Comparison of ENCODE assay signal across 8 cellular contexts in genomic region chr1:152047954-152048640, GRCh38. TPM values are rescaled to one million over a fixed set of nuclear protein-coding genes. Genes with fewer than 3 reads are reported as not detected.
DNase-seq lines count a peak whose midpoint lies in the region; TF ChIP-seq lines count a peak whose summit lies in the region.

No MANE protein-coding gene starts in this region.

- H3K27ac ChIP-seq in SJSA1, result peak overlapping the region; percentile 92
- H3K27ac ChIP-seq in thymus (ENCODE audit: low read depth), result peak overlapping the region; percentile 98

- H3K4me3 ChIP-seq in SJSA1 (peak overlapping the region; percentile 5), thymus (ENCODE audit: low read length) (peak overlapping the region; percentile 43)

- intact Hi-C loops in activated naive CD4-positive, alpha-beta T cell treated with anti-CD3 and anti-CD28 coated beads for 36 hours (cut with micrococcal nuclease), result loop anchor here (1.0 to 5.0 kb wide), 4 partner anchors 13 to 851 kb away; partner anchors contain the start of gene PIP5K1A

- H3K36me3 Mint-ChIP-seq in activated naive CD4-positive, alpha-beta T cell treated with anti-CD3 and anti-CD28 coated beads for 36 hours (ENCODE audit: low read depth), result no peaks in the 10 kb centered on the region
- H3K36me3 Mint-ChIP-seq in osteocyte (ENCODE audit: unreplicated experiment), result no peaks in the 10 kb centered on the region

- H3K4me1 ChIP-seq in SJSA1 (replicated peaks) (peaks cover 28% of the 10 kb centered on the region), thymus (ENCODE audit: control insufficient read depth, insufficient read depth, low read length) (peaks cover 15% of the 10 kb centered on the region)

- peak overlapping the region; percentile 67 for H3K4me3 Mint-ChIP-seq in activated naive CD4-positive, alpha-beta T cell treated with anti-CD3 and anti-CD28 coated beads for 36 hours
- H3K4me3 Mint-ChIP-seq in osteocyte (ENCODE audit: unreplicated experiment), result peak overlapping the region; percentile 64

- H3K4me1 Mint-ChIP-seq in activated naive CD4-positive, alpha-beta T cell treated with anti-CD3 and anti-CD28 coated beads for 36 hours (ENCODE audit: low read depth), result peaks cover 19% of the 10 kb centered on the region
- peaks cover 27% of the 10 kb centered on the region for H3K4me1 Mint-ChIP-seq in osteocyte (ENCODE audit: unreplicated experiment)

- H3K36me3 ChIP-seq in SJSA1 (no peaks in the 10 kb centered on the region), thymus (ENCODE audit: control insufficient read depth, insufficient read depth) (no peaks in the 10 kb centered on the region)

- H3K27me3 Mint-ChIP-seq in activated naive CD4-positive, alpha-beta T cell treated with anti-CD3 and anti-CD28 coated beads for 36 hours (ENCODE audit: low read depth), result peaks cover 2% of the 10 kb centered on the region
- peaks cover 6% of the 10 kb centered on the region for H3K27me3 Mint-ChIP-seq in osteocyte (ENCODE audit: unreplicated experiment)

- H3K27ac Mint-ChIP-seq in activated naive CD4-positive, alpha-beta T cell treated with anti-CD3 and anti-CD28 coated beads for 36 hours, result peak overlapping the region; percentile 98
- peak overlapping the region; percentile 99 for H3K27ac Mint-ChIP-seq in osteocyte (ENCODE audit: unreplicated experiment)

- H3K9me3 ChIP-seq in SJSA1 (replicated peaks) (no peaks in the 10 kb centered on the region), thymus (ENCODE audit: control insufficient read depth) (no peaks in the 10 kb centered on the region)

- 4% methylated on average over 13 of the region's 13 CpGs for WGBS in thymus

- peak; percentile 59 for TF ChIP-seq CTCF in GM20000 (IDR thresholded peaks at IDR 0.05; ENCODE audit: extremely low read depth, missing control alignments)
- peak; percentile 71 for TF ChIP-seq CTCF in osteocyte (IDR thresholded peaks at IDR 0.05)

- no peaks in the 10 kb centered on the region for H3K9me3 Mint-ChIP-seq in activated naive CD4-positive, alpha-beta T cell treated with anti-CD3 and anti-CD28 coated beads for 36 hours
- H3K9me3 Mint-ChIP-seq in osteocyte (ENCODE audit: unreplicated experiment), result no peaks in the 10 kb centered on the region

- CTCF ChIA-PET in activated naive CD4-positive, alpha-beta T cell treated with anti-CD3 and anti-CD28 coated beads for 36 hours (lab: Charles Lee), result interaction anchor here (0.6 to 15.5 kb wide), 5 partner anchors 9 to 766 kb away, joined by 3 to 266 read pairs (median 6); no protein-coding TSS in a partner anchor

- H3K27me3 ChIP-seq in SJSA1 (replicated peaks), result no peaks in the 10 kb centered on the region
- no peaks in the 10 kb centered on the region for H3K27me3 ChIP-seq in thymus (ENCODE audit: control insufficient read depth, insufficient read depth)

- DNase-seq in DMS 273 treated with DMSO at 0.1 percent for 48 hours (lab: John Stamatoyannopoulos, UW), result peak; percentile 95
- DNase-seq in GM20000 (ENCODE audit: low spot score), result peak; percentile 87
- peak; percentile 97 for DNase-seq in HS-5 (ENCODE audit: low read depth)
- peak; percentile 98 to 99 for DNase-seq in SJSA1 (ENCODE audit: low read depth in 1 of 2, low spot score in 2 of 2)
- DNase-seq in activated naive CD4-positive, alpha-beta T cell treated with anti-CD3 and anti-CD28 coated beads for 36 hours, result peak; percentile 94
- peak; percentile 57 for DNase-seq in glomerular endothelial cell (ENCODE audit: extremely low read depth, low read depth, low spot score)
- peak; percentile 97 for DNase-seq in osteocyte (ENCODE audit: extremely low spot score, unreplicated experiment)

RNA-seq across cellular contexts. Expression of gene S100A11, which starts 11.3 kb away (rescaled TPM):
- total RNA-seq in SJSA1 (2014; rRNA removed; shearing (Covaris generic)), result 228 and 284 TPM in 2 replicates
- total RNA-seq in activated naive CD4-positive, alpha-beta T cell treated with anti-CD3 and anti-CD28 coated beads for 36 hours, result 100 to 1,000 TPM; 229 to 235 TPM
- total RNA-seq in glomerular endothelial cell (668 and 686 TPM in 2 replicates), osteocyte (443 and 446 TPM in 2 replicates)
- polyA plus RNA-seq in thymus, result 1,404 TPM

RNA-seq across cellular contexts. Expression of gene TCHHL1, which starts 40.8 kb away (rescaled TPM):
- not detected in 2 replicates for total RNA-seq in SJSA1 (2014; rRNA removed; shearing (Covaris generic))
- total RNA-seq in activated naive CD4-positive, alpha-beta T cell treated with anti-CD3 and anti-CD28 coated beads for 36 hours, result not detected
- not detected in 2 replicates for total RNA-seq in glomerular endothelial cell
- not detected in 2 replicates for total RNA-seq in osteocyte
- 0.16 TPM for polyA plus RNA-seq in thymus

RNA-seq across cellular contexts. Expression of gene S100A10, which starts 54.4 kb away (rescaled TPM):
- total RNA-seq in SJSA1 (2014; rRNA removed; shearing (Covaris generic)), result 90.2 and 151 TPM in 2 replicates
- 100 to 1,000 TPM; 159 to 170 TPM for total RNA-seq in activated naive CD4-positive, alpha-beta T cell treated with anti-CD3 and anti-CD28 coated beads for 36 hours
- total RNA-seq in glomerular endothelial cell (359 and 376 TPM in 2 replicates), osteocyte (227 and 234 TPM in 2 replicates)
- 592 TPM for polyA plus RNA-seq in thymus

Comparison
In these comparisons a context has a peak if more than half of its experiments do, and no peak if none do; other contexts are left out.
1. Peak in every context shown above with its lines: DNase-seq, H3K4me3 ChIP-seq and H3K27ac ChIP-seq.